In the genomic region with DNA sequence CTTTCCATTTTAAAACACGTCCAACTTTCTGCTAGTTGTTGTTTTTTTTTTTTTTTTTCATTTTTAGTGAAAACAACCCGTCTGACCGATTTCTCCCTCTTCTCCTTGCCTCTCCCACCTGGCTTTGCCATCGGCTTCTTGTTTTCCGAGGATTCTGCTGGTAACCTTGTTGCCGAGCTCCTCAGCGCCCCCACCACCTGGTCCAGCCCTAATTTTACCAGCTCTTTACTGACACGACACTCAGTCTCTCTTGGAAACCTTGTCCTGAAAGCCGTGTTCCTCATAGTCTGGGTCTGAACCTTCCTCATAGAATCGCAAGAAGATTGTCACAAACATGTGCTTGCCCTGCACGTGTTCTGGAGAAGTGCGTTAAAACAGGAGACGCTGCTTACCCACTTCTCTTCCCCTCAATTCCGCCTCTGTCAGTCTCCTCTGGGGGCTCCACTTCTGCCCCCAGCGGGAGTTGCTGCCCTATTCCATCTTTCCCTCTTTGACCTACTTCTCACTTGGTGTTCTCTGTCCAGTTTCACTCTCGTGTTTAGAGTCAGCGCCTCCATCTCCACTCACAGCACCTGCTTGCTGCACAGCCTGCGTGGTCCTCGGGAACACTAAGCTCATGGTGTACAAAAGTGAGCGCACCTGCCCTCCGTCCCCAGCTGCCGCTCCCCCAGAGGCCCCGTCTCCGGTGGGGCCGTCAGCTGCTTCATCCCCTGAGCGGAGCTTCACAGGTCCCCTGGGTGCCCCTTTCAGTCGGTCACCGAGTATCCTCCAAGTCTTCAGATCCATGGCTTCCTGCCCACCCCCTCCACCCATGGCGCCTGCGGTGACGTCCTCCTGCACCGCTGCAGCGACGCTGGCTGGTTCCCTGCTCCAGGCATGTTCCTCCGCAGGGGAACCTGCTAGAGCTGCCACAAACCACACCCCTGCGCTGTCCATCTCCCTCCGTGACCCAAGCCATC, we compare ENCODE assay signal across 1 cellular context.
TF ChIP-seq lines count a peak whose summit lies in the region.

No MANE protein-coding gene starts in this region.

TF ChIP-seq in GM12891, 5 proteins besides CTCF, POLR2A, EP300 and RAD21:
- TF ChIP-seq PAX5 (IDR thresholded peaks at IDR 0.05; ENCODE audit: insufficient read depth, low read length, severe bottlenecking) (no peak), SPI1 (IDR thresholded peaks at IDR 0.05; ENCODE audit: low read depth, low read length) (no peak), POLR2AphosphoS5 (IDR thresholded peaks at IDR 0.05; ENCODE audit: low read depth, low read length) (no peak), POU2F2 (IDR thresholded peaks at IDR 0.05; ENCODE audit: low read depth, low read length) (no peak)
